ENCODE assay signal across 20 cellular contexts in the genomic region with DNA sequence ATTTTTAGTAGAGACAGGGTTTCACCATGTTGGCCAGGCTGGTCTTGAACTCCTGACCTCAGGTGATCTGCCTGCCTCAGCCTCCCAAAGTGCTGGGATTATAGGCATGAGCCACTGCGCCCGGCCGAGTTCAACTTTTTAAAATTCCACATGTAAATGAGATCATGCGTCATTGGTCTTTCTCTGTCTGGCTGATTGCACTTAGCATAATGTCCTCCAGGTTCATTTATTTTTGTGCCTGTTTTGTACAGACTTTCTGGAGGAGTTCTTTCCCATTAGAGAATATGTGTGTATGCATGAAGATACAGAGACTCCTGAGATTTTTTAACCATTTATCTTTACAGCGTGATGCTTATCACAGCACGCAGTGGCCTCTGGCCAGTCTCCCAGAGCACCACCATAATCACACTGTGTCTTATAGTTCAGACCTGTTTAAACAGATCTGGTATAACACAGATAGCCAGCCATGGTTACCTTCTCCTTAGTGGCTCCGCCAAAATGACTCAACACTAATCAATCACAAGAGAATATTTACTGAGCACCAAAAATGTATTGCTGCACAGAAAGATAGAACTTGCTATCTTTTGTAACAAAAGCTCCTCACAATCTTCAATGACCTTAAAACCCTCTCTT. TPM values are rescaled to one million over a fixed set of nuclear protein-coding genes. Genes with fewer than 3 reads are reported as not detected.
"Had no signal": no experiment of that assay in that cellular context is flagged by ENCODE, and none has a peak within 500 bp of the region (broad histone marks: within the 10 kb centered on the region; RNA-seq: fewer than 3 reads in every experiment).

No MANE protein-coding gene starts in this region.

- H3K27ac Mint-ChIP-seq: activated CD4-positive, alpha-beta T cell treated with anti-CD3 and anti-CD28 coated beads, Interleukin-2, amount 10 ng/mL, durations not matched to agents 7 days and 5 days; activated naive CD4-positive, alpha-beta T cell treated with anti-CD3 and anti-CD28 coated beads, Interleukin-2, amount 50 U/mL, for 72 hours; activated T-cell treated with anti-CD3 and anti-CD28 coated beads, Interleukin-2, amount 50 U/mL, for 72 hours; effector memory CD8-positive, alpha-beta T cell; naive B cell; stimulated activated memory B cell treated with anti-CD40 and anti-IgM and Interleukin-4, amounts not matched to agents 10 μg/mL and 1 μg/mL and 100 μg/mL, for 72 hours; T-helper 17 cell had no signal

- H3K9ac ChIP-seq: parathyroid adenoma had no signal

- H3K9me3 ChIP-seq: gastrocnemius medialis, heart left ventricle, tibial nerve had no signal

- H3K36me3 ChIP-seq: brain microvascular endothelial cell, gastrocnemius medialis, heart left ventricle, tibial nerve had no signal

- H3K27me3 ChIP-seq: brain microvascular endothelial cell, gastrocnemius medialis, heart left ventricle, tibial nerve had no signal

- H3K4me1 Mint-ChIP-seq: stimulated activated memory B cell treated with anti-CD40 and anti-IgM and Interleukin-4, amounts not matched to agents 10 μg/mL and 1 μg/mL and 100 μg/mL, for 72 hours had no signal

- H3K79me2 ChIP-seq: parathyroid adenoma had no signal

- H2AFZ ChIP-seq: parathyroid adenoma had no signal

- H3K27ac ChIP-seq: brain microvascular endothelial cell, gastrocnemius medialis, heart left ventricle, parathyroid adenoma, tibial nerve had no signal

- H3K36me3 Mint-ChIP-seq: activated naive CD4-positive, alpha-beta T cell treated with anti-CD3 and anti-CD28 coated beads, Interleukin-2, amount 50 U/mL, for 72 hours; naive B cell; stimulated activated memory B cell treated with anti-CD40 and anti-IgM and Interleukin-4, amounts not matched to agents 10 μg/mL and 1 μg/mL and 100 μg/mL, for 72 hours had no signal

- DNase-seq: activated CD4-positive, alpha-beta T cell treated with anti-CD3 and anti-CD28 coated beads, Interleukin-2, amount 10 ng/mL, durations not matched to agents 7 days and 5 days; activated CD8-positive, alpha-beta memory T cell treated with anti-CD3 and anti-CD28 coated beads, Interleukin-2, amount 50 U/mL, for 48 hours; activated gamma-delta T cell; activated T-cell treated with anti-CD3 and anti-CD28 coated beads, Interleukin-2, amount 50 U/mL, for 72 hours; amygdala; brain microvascular endothelial cell; dermis blood vessel endothelial cell; effector memory CD8-positive, alpha-beta T cell; gastrocnemius medialis; heart left ventricle; left cardiac atrium; naive B cell; stimulated activated CD4-positive, alpha-beta T cell treated with anti-CD3 and anti-CD28 coated beads, Interleukin-2, amount 100 ng/mL, for 48 hours; T-helper 17 cell had no signal

- H3K4me3 ChIP-seq: gastrocnemius medialis, heart left ventricle, lung, tibial nerve had no signal

- H3K9me3 Mint-ChIP-seq: activated CD4-positive, alpha-beta T cell treated with anti-CD3 and anti-CD28 coated beads, Interleukin-2, amount 10 ng/mL, durations not matched to agents 7 days and 5 days; activated naive CD4-positive, alpha-beta T cell treated with anti-CD3 and anti-CD28 coated beads, Interleukin-2, amount 50 U/mL, for 72 hours; activated T-cell treated with anti-CD3 and anti-CD28 coated beads, Interleukin-2, amount 50 U/mL, for 72 hours; effector memory CD8-positive, alpha-beta T cell; stimulated activated memory B cell treated with anti-CD40 and anti-IgM and Interleukin-4, amounts not matched to agents 10 μg/mL and 1 μg/mL and 100 μg/mL, for 72 hours had no signal

- ATAC-seq: activated naive CD4-positive, alpha-beta T cell treated with anti-CD3 and anti-CD28 coated beads, Interleukin-2, amount 50 U/mL, for 72 hours; activated T-cell treated with anti-CD3 and anti-CD28 coated beads, Interleukin-2, amount 50 U/mL, for 72 hours; effector memory CD8-positive, alpha-beta T cell; gastrocnemius medialis; heart left ventricle; left cardiac atrium; stimulated activated memory B cell treated with anti-CD40 and anti-IgM and Interleukin-4, amounts not matched to agents 10 μg/mL and 1 μg/mL and 100 μg/mL, for 72 hours; T-helper 17 cell had no signal

- H3K4me3 Mint-ChIP-seq: activated CD4-positive, alpha-beta T cell treated with anti-CD3 and anti-CD28 coated beads, Interleukin-2, amount 10 ng/mL, durations not matched to agents 7 days and 5 days; activated T-cell treated with anti-CD3 and anti-CD28 coated beads, Interleukin-2, amount 50 U/mL, for 72 hours; effector memory CD8-positive, alpha-beta T cell; naive B cell; stimulated activated memory B cell treated with anti-CD40 and anti-IgM and Interleukin-4, amounts not matched to agents 10 μg/mL and 1 μg/mL and 100 μg/mL, for 72 hours; T-helper 17 cell had no signal

- H3K4me1 ChIP-seq: gastrocnemius medialis, parathyroid adenoma had no signal

- FAIRE-seq: TTC549 had no signal

RNA-seq across cellular contexts. Expression of a gene that starts 11.4 kb away (rescaled TPM):
- total RNA-seq: T-helper 17 cell had no signal
